In genomic region chr14:105092912-105093425, GRCh38 we compare ENCODE assay signal across 8 cellular contexts. TPM values are rescaled to one million over a fixed set of nuclear protein-coding genes. Genes with fewer than 3 reads are reported as not detected.
DNase-seq lines count a peak whose midpoint lies in the region; ATAC-seq, FAIRE-seq and TF ChIP-seq lines count a peak whose summit lies in the region.

No MANE protein-coding gene starts in this region.

- no peaks in the 10 kb centered on the region for H3K79me2 ChIP-seq in keratinocyte (ENCODE audit: control insufficient read depth, insufficient read depth, low read length)

- TF ChIP-seq CTCF in breast epithelium (IDR thresholded peaks at IDR 0.05) (no peak), keratinocyte (optimal IDR thresholded peaks at IDR 0.05 in 1 of 3, IDR thresholded peaks at IDR 0.05 in 1 of 3, conservative IDR thresholded peaks at IDR 0.05 in 1 of 3; ENCODE audit: extremely low read depth in 1 of 3, insufficient read depth in 2 of 3, low read length in 3 of 3) (no peak)

- H2AFZ ChIP-seq in keratinocyte (ENCODE audit: control insufficient read depth, low read length): no peak overlapping the region

- H3K4me3 ChIP-seq in breast epithelium (peak overlapping the region; percentile 54 to 91 (median 70)), keratinocyte (ENCODE audit: control insufficient read depth in 2 of 3, extremely low read depth in 1 of 3, insufficient read depth in 2 of 3, low read depth in 1 of 3, low read length in 3 of 3) (peak overlapping the region; percentile 65 to 67 (median 66))

- ATAC-seq in HG02678 (IDR thresholded peaks at IDR 0.05; ENCODE audit: unreplicated experiment) (peak; percentile 28), GM21723 (IDR thresholded peaks at IDR 0.05; ENCODE audit: unreplicated experiment) (no peak)

- H3K27me3 ChIP-seq in breast epithelium (no peaks in the 10 kb centered on the region), keratinocyte (ENCODE audit: control insufficient read depth, extremely low read depth, insufficient read depth, low read length) (no peaks in the 10 kb centered on the region)

- intact Hi-C loops in breast epithelium (cut with DNase I; ENCODE audit: low total_unique reads): loop anchor here (5.0 kb wide), 1 partner anchor 74 kb away; the partner anchor contains the start of gene JAG2

- dilution Hi-C loops in keratinocyte (cut with MboI; ENCODE audit: extremely low pct_ligation_motif_present, low sequenced_read_pairs): no loop called here

- H3K4me1 ChIP-seq in breast epithelium (peaks cover 26 to 36% of the 10 kb centered on the region in 2 donors), keratinocyte (ENCODE audit: control insufficient read depth, extremely low read depth, insufficient read depth, low read length) (peaks cover 52% of the 10 kb centered on the region)

- no peaks in the 10 kb centered on the region for H3K9me1 ChIP-seq in keratinocyte (ENCODE audit: control insufficient read depth, extremely low read depth, insufficient read depth, low read length)

- peak overlapping the region; percentile 82 for H3K4me2 ChIP-seq in keratinocyte (ENCODE audit: control insufficient read depth, extremely low read depth, insufficient read depth, low read depth, low read length)

- H3K9ac ChIP-seq in keratinocyte (ENCODE audit: control insufficient read depth, extremely low read depth, insufficient read depth, low read length): peak overlapping the region; percentile 77

- no peaks in the 10 kb centered on the region for H4K20me1 ChIP-seq in keratinocyte (ENCODE audit: control insufficient read depth, extremely low read depth, insufficient read depth, low read length)

- H3K36me3 ChIP-seq in breast epithelium (no peaks in the 10 kb centered on the region), keratinocyte (ENCODE audit: control insufficient read depth in 2 of 2, extremely low read depth in 1 of 2, insufficient read depth in 2 of 2, low read length in 2 of 2) (no peaks in the 10 kb centered on the region)

- H3K27ac ChIP-seq in breast epithelium (peak overlapping the region; percentile 87 to 97), keratinocyte (ENCODE audit: control insufficient read depth, insufficient read depth, low read length) (peak overlapping the region; percentile 74)

- H3K9me3 ChIP-seq in breast epithelium (no peaks in the 10 kb centered on the region), keratinocyte (ENCODE audit: control insufficient read depth, low read depth, low read length) (no peaks in the 10 kb centered on the region)

- no peak for FAIRE-seq in keratinocyte (lab: Jason Lieb, UNC)

- DNase-seq in EL (peak; percentile 68), T-helper 22 cell (ENCODE audit: low read depth) (peak; percentile 42), breast epithelium (ENCODE audit: low spot score in 2 of 2) (peak; percentile 57 to 73), keratinocyte (ENCODE audit: low read depth, low spot score) (no peak), NCI-H1436 (lab: John Stamatoyannopoulos, UW) (no peak)
- DNase-seq in stimulated activated CD4-positive, alpha-beta T cell treated with anti-CD3 and anti-CD28 coated beads, Interleukin-4, amount 100 ng/mL, for 24 hours: peak; percentile 61

- TF ChIP-seq POLR2A in breast epithelium (IDR thresholded peaks at IDR 0.05): no peak

RNA-seq across cellular contexts. Expression of gene GPR132, which starts 27.7 kb away (rescaled TPM):
- 1 to 10 TPM; 1.3 to 2.9 (median 1.8) TPM for total RNA-seq in breast epithelium
- polyA plus RNA-seq in keratinocyte: not detected in 3 replicates
- not detected for polyA plus RNA-seq in keratinocyte (2011; ENCODE audit: low read depth)
- not detected in 2 replicates for polyA plus RNA-seq in keratinocyte (2011; cell fraction: cytosol; rRNA removed)
- not detected in 2 replicates for polyA plus RNA-seq in keratinocyte (2011; cell fraction: nucleus; rRNA removed)
- 0.39 and 1.2 TPM in 2 replicates for polyA plus RNA-seq in keratinocyte (2012; ENCODE audit: low replicate concordance)
- polyA minus RNA-seq in keratinocyte: not detected in 3 replicates
- not detected for polyA minus RNA-seq in keratinocyte (2011; cell fraction: cytosol; rRNA and poly(A)+ RNA removed)
- polyA minus RNA-seq in keratinocyte (2011; cell fraction: nucleus; rRNA and poly(A)+ RNA removed): not detected in 2 replicates

Comparison
In these comparisons a context has a peak if more than half of its experiments do, and no peak if none do; other contexts are left out.
1. DNase-seq: peak in EL (single experiment), T-helper 22 cell (single experiment), breast epithelium (2 of 2) and stimulated activated CD4-positive, alpha-beta T cell treated with anti-CD3 and anti-CD28 coated beads, Interleukin-4, amount 100 ng/mL, for 24 hours (single experiment); none in keratinocyte (single experiment) and NCI-H1436 (single experiment).